In the genomic region with DNA sequence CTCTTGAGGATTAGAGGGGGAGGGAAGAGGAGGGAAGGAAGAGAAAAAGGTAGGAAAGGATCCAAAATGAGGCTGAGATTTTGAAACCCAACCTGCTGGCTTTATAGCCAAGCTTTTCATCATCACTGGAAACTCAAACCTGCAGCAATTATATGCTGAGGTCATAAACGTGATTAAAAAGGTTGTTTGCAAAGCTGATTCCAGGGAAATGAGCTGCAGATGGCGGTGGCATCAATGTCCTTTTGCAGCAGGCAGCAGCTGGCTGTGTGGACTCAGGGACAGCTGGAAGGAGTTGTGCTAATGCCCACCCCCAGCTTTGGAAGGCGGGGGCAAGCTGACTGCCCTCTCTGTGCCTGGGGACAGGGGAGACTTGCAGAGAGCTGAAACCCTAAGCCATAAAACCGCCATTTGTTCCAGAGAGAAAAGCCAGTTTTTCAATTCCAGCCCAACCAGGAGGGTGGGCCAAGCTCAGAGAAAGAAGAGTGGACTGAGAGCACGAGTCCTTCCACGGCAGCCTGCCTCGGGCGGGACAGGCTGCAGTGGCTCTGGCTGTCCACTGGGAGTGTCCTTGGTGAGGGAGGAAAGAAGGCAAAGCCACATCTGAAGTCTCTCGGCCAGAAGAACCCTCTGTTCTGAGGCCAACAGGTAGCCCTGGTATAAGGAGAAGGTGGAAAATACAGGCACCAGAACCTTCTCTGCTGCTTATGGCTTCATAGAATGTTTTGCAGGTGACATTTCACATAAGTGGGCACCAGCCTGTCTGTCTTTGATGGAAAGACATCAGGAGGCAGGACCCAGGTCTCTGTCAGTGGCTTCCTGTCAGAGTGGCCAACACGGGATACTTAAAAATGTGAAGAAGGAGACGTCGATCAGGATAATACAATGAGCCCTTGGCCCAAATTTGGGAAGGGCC, we compare ENCODE assay signal across 8 cellular contexts.
DNase-seq lines count a peak whose midpoint lies in the region; ATAC-seq and TF ChIP-seq lines count a peak whose summit lies in the region.

No MANE protein-coding gene starts in this region.

- H3K9me3 ChIP-seq in endodermal cell (ENCODE audit: control insufficient read depth, low read length): peaks cover 6% of the 10 kb centered on the region

- ATAC-seq in GM18861 (IDR thresholded peaks at IDR 0.05; ENCODE audit: unreplicated experiment) (no peak), GM18517 (IDR thresholded peaks at IDR 0.05; ENCODE audit: unreplicated experiment) (no peak), HG03378 (IDR thresholded peaks at IDR 0.05; ENCODE audit: unreplicated experiment) (no peak), GM21529 (IDR thresholded peaks at IDR 0.05; ENCODE audit: unreplicated experiment) (no peak)

- H3K4me3 ChIP-seq in HFF-Myc (replicated peaks; ENCODE audit: low read depth, low read length) (no peak overlapping the region), endodermal cell (ENCODE audit: low read length) (no peak overlapping the region)

- H3K27me3 Mint-ChIP-seq in endodermal cell (ENCODE audit: insufficient read depth): peaks cover 44% of the 10 kb centered on the region
- peaks cover 31% of the 10 kb centered on the region for H3K27me3 Mint-ChIP-seq in nephron (ENCODE audit: low read depth)

- WGBS in endodermal cell (ENCODE audit: insufficient coverage in 1 of 2, insufficient read length in 1 of 2), 2 experiments: 63 to 67% methylated on average over 10 to 12 of the region's 12 CpGs

- H3K27ac Mint-ChIP-seq in endodermal cell (no peak overlapping the region), nephron (peak overlapping the region; percentile 47 to 87 (median 81))

- peaks cover 6% of the 10 kb centered on the region for H3K4me1 ChIP-seq in endodermal cell (ENCODE audit: control insufficient read depth, insufficient read depth, low read length)

- no peaks in the 10 kb centered on the region for H3K36me3 Mint-ChIP-seq in endodermal cell (ENCODE audit: low read depth)
- no peaks in the 10 kb centered on the region for H3K36me3 Mint-ChIP-seq in nephron (ENCODE audit: low read depth)

- H3K4me1 Mint-ChIP-seq in endodermal cell (peaks cover 26% of the 10 kb centered on the region), nephron (peaks cover 28% of the 10 kb centered on the region)

- H3K4me3 Mint-ChIP-seq in endodermal cell: no peak overlapping the region
- H3K4me3 Mint-ChIP-seq in nephron: peak overlapping the region in 2 of 3 experiments; percentile 3 to 28

- no peaks in the 10 kb centered on the region for H3K27me3 ChIP-seq in endodermal cell (ENCODE audit: control insufficient read depth, insufficient read depth, low read length, poor library complexity, severe bottlenecking)

- H3K36me3 ChIP-seq in endodermal cell (ENCODE audit: control insufficient read depth, insufficient read depth, low read length): no peaks in the 10 kb centered on the region

- H3K9me3 Mint-ChIP-seq in endodermal cell (no peaks in the 10 kb centered on the region), nephron (peaks cover 8% of the 10 kb centered on the region)

- TF ChIP-seq CTCF in HFF-Myc (IDR thresholded peaks at IDR 0.05; ENCODE audit: low read depth, low read length, missing control alignments) (peak; percentile 45), endodermal cell (conservative IDR thresholded peaks at IDR 0.05) (peak; percentile 82), nephron (IDR thresholded peaks at IDR 0.05; ENCODE audit: unreplicated experiment in 3 of 3) (peak; percentile 62 to 76 (median 65))

- no peak overlapping the region for H3K9ac ChIP-seq in endodermal cell (ENCODE audit: extremely low read depth, low read length, poor library complexity, severe bottlenecking)

- H3K27ac ChIP-seq in endodermal cell (ENCODE audit: low read depth, low read length): no peak overlapping the region

- DNase-seq in HFF-Myc (ENCODE audit: extremely low read depth, low read depth) (no peak), NCI-H748 (lab: John Stamatoyannopoulos, UW; ENCODE audit: unreplicated experiment) (peak; percentile 94), endodermal cell (peak; percentile 91)
